In genomic region chr15:25703726-25704125, GRCh38 we compare ENCODE assay signal across 14 cellular contexts.
DNase-seq lines count a peak whose midpoint lies in the region; ATAC-seq and TF ChIP-seq lines count a peak whose summit lies in the region.
"Had no signal": no experiment of that assay in that cellular context is flagged by ENCODE, and none has a peak within 500 bp of the region (broad histone marks: within the 10 kb centered on the region; RNA-seq: fewer than 3 reads in every experiment).

No MANE protein-coding gene starts in this region.

- WGBS in spleen, 5 donors: 89 to 97% (median 92%) methylated on average over 6 of the region's 6 CpGs

- H3K4me1 ChIP-seq in left ventricle myocardium inferior (no peaks in the 10 kb centered on the region), spleen (no peaks in the 10 kb centered on the region)
- H3K4me1 ChIP-seq: BLaER1 treated with 17β-estradiol and CSF1 and Interleukin-3, amounts not matched to agents 10 nM and 100 nM had no signal

- TF ChIP-seq CTCF in left ventricle myocardium inferior (IDR thresholded peaks at IDR 0.05; ENCODE audit: borderline replicate concordance) (no peak), spleen (IDR thresholded peaks at IDR 0.05 in 8 of 11, conservative IDR thresholded peaks at IDR 0.05 in 3 of 11) (no peak)

- DNase-seq in cardiac septum (ENCODE audit: low spot score) (peak; percentile 69), left ventricle myocardium inferior (no peak), mesenteric fat pad (ENCODE audit: low spot score) (peak; percentile 81), spleen (peak; percentile 39), NCI-H128 (lab: John Stamatoyannopoulos, UW; ENCODE audit: unreplicated experiment) (no peak), OCI-M2 (lab: John Stamatoyannopoulos, UW; ENCODE audit: unreplicated experiment) (no peak)
- DNase-seq: ACHN; CD4-positive, CD25-positive, alpha-beta regulatory T cell; DMS53; GF-D8; H7 had no signal

- no peaks in the 10 kb centered on the region for H3K9me3 ChIP-seq in left ventricle myocardium inferior (replicated peaks)
- no peaks in the 10 kb centered on the region for H3K9me3 ChIP-seq in spleen
- H3K9me3 ChIP-seq: BLaER1 treated with 17β-estradiol and CSF1 and Interleukin-3, amounts not matched to agents 10 nM and 100 nM had no signal

- intact Hi-C loops in cardiac septum (cut with DNase I) (no loop called here), left ventricle myocardium inferior (cut with micrococcal nuclease) (no loop called here), spleen (cut with DNase I; ENCODE audit: low total_unique reads) (no loop called here)

- H3K27ac ChIP-seq in left ventricle myocardium inferior (replicated peaks): no peak overlapping the region
- no peak overlapping the region for H3K27ac ChIP-seq in spleen
- H3K27ac ChIP-seq: BLaER1 treated with 17β-estradiol and CSF1 and Interleukin-3, amounts not matched to agents 10 nM and 100 nM had no signal

- H3K36me3 ChIP-seq in left ventricle myocardium inferior (no peaks in the 10 kb centered on the region), spleen (no peaks in the 10 kb centered on the region)

- no peak for TF ChIP-seq POLR2A in spleen (IDR thresholded peaks at IDR 0.05)

- ATAC-seq in SK-N-SH treated with all-trans-retinoic acid at 6 μM for 48 hours: no peak
- ATAC-seq: GM23338 had no signal

- H3K4me3 ChIP-seq in left ventricle myocardium inferior: no peak overlapping the region
- no peak overlapping the region for H3K4me3 ChIP-seq in spleen
- H3K4me3 ChIP-seq: BLaER1 treated with 17β-estradiol and CSF1 and Interleukin-3, amounts not matched to agents 10 nM and 100 nM; GM23338 had no signal

- H3K27me3 ChIP-seq in left ventricle myocardium inferior (ENCODE audit: low read depth) (no peaks in the 10 kb centered on the region), spleen (replicated peaks in 1 of 7) (no peaks in the 10 kb centered on the region)
- H3K27me3 ChIP-seq: BLaER1 treated with 17β-estradiol and CSF1 and Interleukin-3, amounts not matched to agents 10 nM and 100 nM had no signal

TF ChIP-seq in SK-N-SH treated with all-trans-retinoic acid at 6 μM for 48 hours, 23 proteins besides CTCF, POLR2A, EP300 and RAD21:
- TF ChIP-seq SNAI2 (CRISPR knock-in tag; IDR thresholded peaks at IDR 0.05) (no peak), PATZ1 (CRISPR knock-in tag; IDR thresholded peaks at IDR 0.05; ENCODE audit: borderline replicate concordance) (no peak), ZFP3 (CRISPR knock-in tag; IDR thresholded peaks at IDR 0.05) (no peak), POU6F1 (CRISPR knock-in tag; IDR thresholded peaks at IDR 0.05; ENCODE audit: borderline replicate concordance, low read depth) (no peak), CSRNP3 (CRISPR knock-in tag; IDR thresholded peaks at IDR 0.05) (no peak), ZNF70 (CRISPR knock-in tag; IDR thresholded peaks at IDR 0.05) (no peak), TCF4 (CRISPR knock-in tag; IDR thresholded peaks at IDR 0.05; ENCODE audit: borderline replicate concordance) (no peak)

Comparison
In these comparisons a context has a peak if more than half of its experiments do, and no peak if none do; other contexts are left out.
1. DNase-seq: peak in cardiac septum (single experiment), mesenteric fat pad (single experiment) and spleen (single experiment); none in left ventricle myocardium inferior (single experiment), NCI-H128 (single experiment) and OCI-M2 (single experiment).